Comparison of ENCODE assay signal across 1 cellular context in genomic region chr1:232464325-232464724, GRCh38.
A peak's percentile ranks its signal among the peaks of the same experiment; 100 is the strongest.
TF ChIP-seq lines count a peak whose summit lies in the region.

No MANE protein-coding gene starts in this region.

TF ChIP-seq in HEK293, 187 proteins besides CTCF, POLR2A, EP300 and RAD21 (continued from another document):
- TF ChIP-seq ZBTB44 (tag by site-specific recombination; IDR thresholded peaks at IDR 0.05) (0 out of 2 replicates have a peak, but pooled peaks have one; percentile 8), FEZF1 (tag by site-specific recombination; IDR thresholded peaks at IDR 0.05) (peak; percentile 57; the same call in 1 of the 2 replicates), ZNF202 (tag by site-specific recombination; IDR thresholded peaks at IDR 0.05; ENCODE audit: borderline replicate concordance) (no peak), ZNF837 (tag by site-specific recombination; IDR thresholded peaks at IDR 0.05) (no peak), ZSCAN18 (tag by site-specific recombination; IDR thresholded peaks at IDR 0.05) (no peak), ZNF148 (tag by site-specific recombination; IDR thresholded peaks at IDR 0.05; ENCODE audit: borderline replicate concordance) (no peak), ZNF514 (tag by site-specific recombination; IDR thresholded peaks at IDR 0.05) (no peak)
TF ChIP-seq in HEK293: peak in this region for 4.
